Comparison of ENCODE assay signal across 14 cellular contexts in the genomic region with DNA sequence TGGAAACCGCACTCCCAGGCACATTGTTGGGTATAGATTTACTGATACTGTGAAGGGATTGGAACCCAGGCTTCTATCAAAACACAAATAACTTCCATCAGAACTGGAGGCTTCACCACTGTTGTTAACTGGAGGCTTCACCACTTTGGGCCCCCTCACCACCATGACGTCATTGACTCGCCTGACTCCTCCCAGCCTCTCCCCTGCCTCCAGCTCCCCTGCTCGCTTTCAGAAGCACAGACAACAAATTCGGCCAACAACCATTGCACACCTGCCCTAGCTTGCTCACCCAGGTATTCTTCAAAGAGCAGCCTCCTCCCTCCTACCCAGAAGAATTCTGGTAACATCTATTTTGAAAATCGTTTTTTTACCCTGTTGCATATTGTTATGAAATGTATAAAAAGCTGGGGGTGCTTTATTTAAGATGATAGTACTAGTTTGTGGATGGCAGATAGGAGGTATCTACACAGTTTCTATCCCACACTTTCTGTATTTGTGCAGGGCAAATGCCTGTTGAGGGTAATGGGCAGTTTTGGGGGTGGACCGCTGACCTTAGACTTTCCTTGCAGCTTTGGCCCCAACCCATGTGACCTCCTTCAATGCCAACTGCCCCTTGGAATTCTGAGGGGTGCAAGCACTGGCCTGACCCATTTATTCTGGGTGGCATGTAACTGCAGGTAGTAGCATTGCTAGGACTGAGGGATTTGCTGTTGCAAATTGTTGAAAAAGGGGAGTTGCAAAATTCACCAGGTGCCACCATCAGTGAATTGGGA. TPM values are rescaled to one million over a fixed set of nuclear protein-coding genes. Genes with fewer than 3 reads are reported as not detected.
DNase-seq lines count a peak whose midpoint lies in the region; ATAC-seq, FAIRE-seq and TF ChIP-seq lines count a peak whose summit lies in the region.
"Had no signal": no experiment of that assay in that cellular context is flagged by ENCODE, and none has a peak within 500 bp of the region (broad histone marks: within the 10 kb centered on the region; RNA-seq: fewer than 3 reads in every experiment).

No MANE protein-coding gene starts in this region.

- H3K27ac ChIP-seq in HepG2 (ENCODE audit: extremely low read length, insufficient read depth, low read length) = no peak overlapping the region
- H3K27ac ChIP-seq in right lobe of liver = no peak overlapping the region
- peak overlapping the region; percentile 87 for H3K27ac ChIP-seq in esophagus (ENCODE audit: low read depth in 2 of 2, low read length in 1 of 2)
- H3K27ac ChIP-seq: BLaER1 treated with 17β-estradiol and CSF1 and Interleukin-3, amounts not matched to agents 10 nM and 100 nM had no signal

- no peak for FAIRE-seq in HepG2 (lab: Jason Lieb, UNC)

- in situ Hi-C loops in HepG2 (cut with HindIII; ENCODE audit: extremely low pct_ligation_motif_present, low pct_unique_long_range_greater_than_20kb) = no loop called here

- TF ChIP-seq RAD21 in HepG2 (CRISPR knock-in tag; IDR thresholded peaks at IDR 0.05) = no peak

- H3K27me3 ChIP-seq in HepG2 (ENCODE audit: control insufficient read depth in 1 of 2, insufficient read depth in 2 of 2, low read length in 2 of 2) (no peaks in the 10 kb centered on the region), right lobe of liver (no peaks in the 10 kb centered on the region), esophagus (ENCODE audit: control insufficient read depth in 1 of 2, insufficient read depth in 2 of 2, low read length in 2 of 2) (no peaks in the 10 kb centered on the region)
- H3K27me3 ChIP-seq: BLaER1 treated with 17β-estradiol and CSF1 and Interleukin-3, amounts not matched to agents 10 nM and 100 nM had no signal

- H3K9ac ChIP-seq in HepG2 (ENCODE audit: insufficient read depth, low read depth, low read length) = no peak overlapping the region
- H3K9ac ChIP-seq: BLaER1 treated with 17β-estradiol and CSF1 and Interleukin-3, amounts not matched to agents 10 nM and 100 nM had no signal

- H3K4me3 ChIP-seq in HepG2 (replicated peaks in 1 of 3; ENCODE audit: insufficient read depth in 1 of 3, low read depth in 2 of 3, low read length in 3 of 3) = no peak overlapping the region
- H3K4me3 ChIP-seq in right lobe of liver = no peak overlapping the region
- no peak overlapping the region for H3K4me3 ChIP-seq in esophagus (ENCODE audit: low read depth in 1 of 2, low read length in 2 of 2)
- H3K4me3 ChIP-seq: BLaER1 treated with 17β-estradiol and CSF1 and Interleukin-3, amounts not matched to agents 10 nM and 100 nM had no signal

- no TSS peak for BruUV-seq in HepG2 (replicated peaks; lab: Mats Ljungman, UMichigan)

- H2AFZ ChIP-seq in HepG2 (ENCODE audit: low read length) = no peak overlapping the region

- peaks cover 10% of the 10 kb centered on the region for H3K4me1 ChIP-seq in HepG2 (ENCODE audit: insufficient read depth, low read length)
- H3K4me1 ChIP-seq in right lobe of liver = no peaks in the 10 kb centered on the region
- H3K4me1 ChIP-seq in esophagus (ENCODE audit: control insufficient read depth in 2 of 2, insufficient read depth in 2 of 2, low read length in 1 of 2) = peaks cover 2 to 15% of the 10 kb centered on the region in 2 donors
- H3K4me1 ChIP-seq: BLaER1 treated with 17β-estradiol and CSF1 and Interleukin-3, amounts not matched to agents 10 nM and 100 nM had no signal

- intact Hi-C loops in HepG2 (cut with micrococcal nuclease; ENCODE audit: unreplicated experiment) (no loop called here), right lobe of liver (cut with DNase I) (no loop called here)

- peaks cover 42% of the 10 kb centered on the region for H3K79me2 ChIP-seq in HepG2 (ENCODE audit: insufficient read depth, low read length)

- TF ChIP-seq CTCF in HepG2 (CRISPR knock-in tag; IDR thresholded peaks at IDR 0.05) (no peak), right lobe of liver (IDR thresholded peaks at IDR 0.05) (no peak)

- no peak; a peak in 1 of 4 replicates for TF ChIP-seq POLR2A in HepG2 (IDR thresholded peaks at IDR 0.05; ENCODE audit: insufficient read depth in 1 of 2, low read depth in 2 of 2, low read length in 2 of 2)
- TF ChIP-seq POLR2A in right lobe of liver (IDR thresholded peaks at IDR 0.05) = no peak

- DNase-seq in HepG2 (ENCODE audit: low spot score) (no peak), right lobe of liver (no peak), left lobe of liver (ENCODE audit: low spot score) (peak; percentile 43), NCI-H187 treated with DMSO at 0.1 percent for 48 hours (lab: John Stamatoyannopoulos, UW) (no peak), Kasumi-1 (lab: John Stamatoyannopoulos, UW) (no peak), NOMO-1 treated with DMSO at 0.1 percent for 48 hours (lab: John Stamatoyannopoulos, UW; ENCODE audit: unreplicated experiment) (no peak), HT-29 (ENCODE audit: low spot score) (no peak)
- DNase-seq: 8988T; CD4-positive, CD25-positive, alpha-beta regulatory T cell; DMS53; GF-D8; HCEC 1CT had no signal

- TF ChIP-seq EP300 in HepG2 (IDR thresholded peaks at IDR 0.05; ENCODE audit: low read depth in 2 of 2, low read length in 2 of 2) = no peak
- TF ChIP-seq EP300 in HepG2 (CRISPR knock-in tag; IDR thresholded peaks at IDR 0.05; ENCODE audit: borderline replicate concordance) = no peak

- ATAC-seq in HepG2 = no peak
- no peak for ATAC-seq in right lobe of liver
- ATAC-seq in left lobe of liver = no peak

- no peak overlapping the region for H3K4me2 ChIP-seq in HepG2 (ENCODE audit: low read depth, low read length)
- H3K4me2 ChIP-seq: BLaER1 treated with 17β-estradiol and CSF1 and Interleukin-3, amounts not matched to agents 10 nM and 100 nM had no signal

- CTCF ChIA-PET in HepG2 (lab: Yijun Ruan, JAX; ENCODE audit: low intra/inter-chr PET ratio, low total read pairs) = no interaction called here

- WGBS in HepG2 (ENCODE audit: low lambda C conversion rate) = 93% methylated on average over 7 of the region's 7 CpGs
- WGBS in right lobe of liver (ENCODE audit: insufficient coverage, low coverage, low lambda C conversion rate, missing lambda C conversion rate) = 75% methylated on average over 4 of the region's 7 CpGs
- 54 to 70% methylated on average over 7 of the region's 7 CpGs for WGBS in esophagus, 2 donors

- H4K20me1 ChIP-seq in HepG2 (ENCODE audit: insufficient read depth, low read length) = peaks cover 82% of the 10 kb centered on the region
- H4K20me1 ChIP-seq: BLaER1 treated with 17β-estradiol and CSF1 and Interleukin-3, amounts not matched to agents 10 nM and 100 nM had no signal

- POLR2A ChIA-PET in HepG2 (lab: Yijun Ruan, JAX) = no interaction called here

- H3K9me3 ChIP-seq in HepG2 (ENCODE audit: low read length) = no peaks in the 10 kb centered on the region
- no peaks in the 10 kb centered on the region for H3K9me3 ChIP-seq in right lobe of liver
- peaks cover 0 to 3% of the 10 kb centered on the region in 2 donors for H3K9me3 ChIP-seq in esophagus (ENCODE audit: control insufficient read depth in 2 of 2, insufficient read depth in 1 of 2, low read depth in 1 of 2, low read length in 1 of 2)
- H3K9me3 ChIP-seq: BLaER1 treated with 17β-estradiol and CSF1 and Interleukin-3, amounts not matched to agents 10 nM and 100 nM had no signal

- H3K36me3 ChIP-seq in HepG2 (replicated peaks in 1 of 2; ENCODE audit: control insufficient read depth in 1 of 2, insufficient read depth in 2 of 2, low read length in 2 of 2) = peaks cover 55 to 77% of the 10 kb centered on the region in 2 experiments
- peaks cover 0 to 92% (median 35%) of the 10 kb centered on the region in 4 donors for H3K36me3 ChIP-seq in right lobe of liver
- peaks cover 2 to 3% of the 10 kb centered on the region in 2 donors for H3K36me3 ChIP-seq in esophagus (ENCODE audit: control insufficient read depth in 2 of 2, insufficient read depth in 2 of 2, low read length in 1 of 2)
- H3K36me3 ChIP-seq: BLaER1 treated with 17β-estradiol and CSF1 and Interleukin-3, amounts not matched to agents 10 nM and 100 nM had no signal

TF ChIP-seq in HepG2, 621 proteins besides CTCF, POLR2A, EP300 and RAD21 (continues in another document):
- TF ChIP-seq, protein P1, sequence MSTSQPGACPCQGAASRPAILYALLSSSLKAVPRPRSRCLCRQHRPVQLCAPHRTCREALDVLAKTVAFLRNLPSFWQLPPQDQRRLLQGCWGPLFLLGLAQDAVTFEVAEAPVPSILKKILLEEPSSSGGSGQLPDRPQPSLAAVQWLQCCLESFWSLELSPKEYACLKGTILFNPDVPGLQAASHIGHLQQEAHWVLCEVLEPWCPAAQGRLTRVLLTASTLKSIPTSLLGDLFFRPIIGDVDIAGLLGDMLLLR (CRISPR knock-in tag; IDR thresholded peaks at IDR 0.05) = 0 out of 2 replicates have a peak, but pooled peaks have one; percentile 52
- TF ChIP-seq ZNF607 (CRISPR knock-in tag; IDR thresholded peaks at IDR 0.05; ENCODE audit: borderline replicate concordance) = 0 out of 2 replicates have a peak, but pooled peaks have one; percentile 37

RNA-seq across cellular contexts. Expression of a gene that starts 54.1 kb away (rescaled TPM):
- 197 and 202 TPM in 2 replicates for total RNA-seq in HepG2 (2016; rRNA removed; fragmentation: Illumina TruSeq; extraction: Trizol)
- total RNA-seq in HepG2 (2016; cell fraction: cytosol; rRNA removed; fragmentation: Illumina TruSeq; extraction: Trizol; ENCODE audit: low read depth) = 34.5 and 39.5 TPM in 2 replicates
- 175 and 198 TPM in 2 replicates for total RNA-seq in HepG2 (2016; cell fraction: insoluble cytoplasmic fraction; rRNA removed; fragmentation: Illumina TruSeq; extraction: Trizol)
- 156 and 157 TPM in 2 replicates for total RNA-seq in HepG2 (2016; cell fraction: membrane; rRNA removed; fragmentation: Illumina TruSeq; extraction: Trizol)
- total RNA-seq in HepG2 (2016; cell fraction: nucleus; rRNA removed; fragmentation: Illumina TruSeq; extraction: Trizol) = 187 and 216 TPM in 2 replicates
- 346 and 353 TPM in 2 replicates for polyA plus RNA-seq in HepG2 (2011; rRNA removed)
- 266 and 275 TPM in 2 replicates for polyA plus RNA-seq in HepG2 (2011; cell fraction: cytosol; rRNA removed)
- 442 and 465 TPM in 2 replicates for polyA plus RNA-seq in HepG2 (2011; cell fraction: nucleus; rRNA removed)
- 217 and 233 TPM in 2 replicates for polyA plus RNA-seq in HepG2 (2012)
- polyA plus RNA-seq in HepG2 (2016; cell fraction: cytosol; fragmentation: Illumina TruSeq; extraction: Trizol; ENCODE audit: low read depth) = 21.4 and 26.2 TPM in 2 replicates
- 217 and 237 TPM in 2 replicates for polyA plus RNA-seq in HepG2 (2016; cell fraction: insoluble cytoplasmic fraction; fragmentation: Illumina TruSeq; extraction: Trizol; ENCODE audit: low read depth)
- 106 and 107 TPM in 2 replicates for polyA plus RNA-seq in HepG2 (2016; cell fraction: membrane; fragmentation: Illumina TruSeq; extraction: Trizol; ENCODE audit: low read depth)
- 258 and 265 TPM in 2 replicates for polyA plus RNA-seq in HepG2 (2016; cell fraction: nucleus; fragmentation: Illumina TruSeq; extraction: Trizol; ENCODE audit: insufficient read depth, low read depth)
- polyA minus RNA-seq in HepG2 (2011; rRNA and poly(A)+ RNA removed; ENCODE audit: low replicate concordance) = 1.0 and 1,188 TPM in 2 replicates
- 240 and 275 TPM in 2 replicates for polyA minus RNA-seq in HepG2 (2011; cell fraction: cytosol; rRNA and poly(A)+ RNA removed)
- 508 and 622 TPM in 2 replicates for polyA minus RNA-seq in HepG2 (2011; cell fraction: nucleus; rRNA and poly(A)+ RNA removed)
- total RNA-seq in right lobe of liver = 10 to 100 TPM; 16.4 to 96.9 (median 42.6) TPM
- 10 to 100 TPM in 1 of 2 donors, 1 to 10 TPM in 1; 6.4 to 12.7 TPM for polyA plus RNA-seq in esophagus
- 65.8 TPM for total RNA-seq in left lobe of liver
- total RNA-seq in HT-29 (2014; rRNA removed; shearing (Covaris generic)) = 0.05 and 0.08 TPM in 2 replicates

Comparison
In these comparisons a context has a peak if more than half of its experiments do, and no peak if none do; other contexts are left out.
1. H3K27ac ChIP-seq: peak in esophagus (2 of 2); none in HepG2 (single experiment) and right lobe of liver (0 of 3).
2. RNA of a gene that starts 54.1 kb away (total RNA-seq): 34.5 to 216 TPM in HepG2, 65.8 TPM in left lobe of liver (single experiment) and 16.4 to 96.9 TPM in right lobe of liver; 0.05 to 0.08 TPM in HT-29; every median in the first group is over 10 times any median in the second.